In the genomic region with DNA sequence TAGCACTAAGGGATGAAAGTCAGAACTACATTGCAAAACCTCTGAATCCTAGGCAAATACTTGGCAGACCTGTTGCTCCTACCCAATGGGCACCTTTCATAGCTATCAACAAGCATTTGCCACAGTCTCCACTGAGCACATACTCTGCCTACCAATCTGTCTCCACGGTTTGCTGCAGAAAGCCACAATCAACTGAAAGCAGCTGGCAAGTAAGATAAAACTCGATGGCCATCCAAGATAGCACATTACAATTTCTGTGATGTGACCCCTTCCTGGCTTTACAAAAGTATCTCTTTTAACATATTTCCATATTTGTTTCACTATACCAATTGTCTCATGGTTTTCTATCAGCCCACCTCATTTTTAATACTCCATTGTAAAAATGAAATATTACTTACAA, we compare ENCODE assay signal across 24 cellular contexts.
"Had no signal": no experiment of that assay in that cellular context is flagged by ENCODE, and none has a peak within 500 bp of the region (broad histone marks: within the 10 kb centered on the region; RNA-seq: fewer than 3 reads in every experiment).

No MANE protein-coding gene starts in this region.

- DNase-seq: activated B cell treated with CpG ODN at 0.5 μM for 24 hours; activated CD4-positive, alpha-beta memory T cell treated with anti-CD3 and anti-CD28 coated beads for 36 hours; activated CD4-positive, alpha-beta T cell treated with anti-CD3 and anti-CD28 coated beads, Interleukin-2, amount 10 ng/mL, durations not matched to agents 7 days and 5 days; activated CD8-positive, alpha-beta memory T cell treated with anti-CD3 and anti-CD28 coated beads for 24 hours; activated gamma-delta T cell; activated naive CD4-positive, alpha-beta T cell treated with anti-CD3 and anti-CD28 coated beads, Interleukin-2, amount 10 ng/mL, durations not matched to agents 7 days and 5 days; activated naive CD8-positive, alpha-beta T cell treated with anti-CD3 and anti-CD28 coated beads for 36 hours; activated T-cell treated with anti-CD3 and anti-CD28 coated beads, Interleukin-2, amount 50 U/mL, for 4 hours; brain microvascular endothelial cell; KG1; MV-4-11; NCI-H1092 treated with DMSO at 0.1 percent for 48 hours; NCI-H1436; NCI-H187 treated with DMSO at 0.1 percent for 48 hours; NCI-H2081 treated with DMSO at 0.1 percent for 48 hours; NCI-H446; NCI-H524; PC-3; SHP77 treated with DMSO at 0.1 percent for 48 hours; T-helper 17 cell; T-helper 9 cell had no signal

- H3K27ac Mint-ChIP-seq: activated B cell treated with CpG ODN at 0.5 μM for 24 hours; activated CD4-positive, alpha-beta memory T cell treated with anti-CD3 and anti-CD28 coated beads for 36 hours; activated CD4-positive, alpha-beta T cell treated with anti-CD3 and anti-CD28 coated beads, Interleukin-2, amount 10 ng/mL, durations not matched to agents 7 days and 5 days; activated naive CD4-positive, alpha-beta T cell treated with anti-CD3 and anti-CD28 coated beads, Interleukin-2, amount 10 ng/mL, durations not matched to agents 7 days and 5 days; activated naive CD8-positive, alpha-beta T cell treated with anti-CD3 and anti-CD28 coated beads for 36 hours; activated T-helper 17 cell treated with anti-CD3 and anti-CD28 coated beads, Interleukin-2, amount 50 U/mL, for 72 hours; T-helper 17 cell had no signal

- H3K36me3 ChIP-seq: brain microvascular endothelial cell, cardiac muscle cell had no signal

- H3K27me3 Mint-ChIP-seq: activated B cell treated with CpG ODN at 0.5 μM for 24 hours; activated CD4-positive, alpha-beta memory T cell treated with anti-CD3 and anti-CD28 coated beads for 36 hours; activated CD4-positive, alpha-beta T cell treated with anti-CD3 and anti-CD28 coated beads, Interleukin-2, amount 10 ng/mL, durations not matched to agents 7 days and 5 days; activated naive CD4-positive, alpha-beta T cell treated with anti-CD3 and anti-CD28 coated beads, Interleukin-2, amount 10 ng/mL, durations not matched to agents 7 days and 5 days; activated naive CD8-positive, alpha-beta T cell treated with anti-CD3 and anti-CD28 coated beads for 36 hours; activated T-helper 17 cell treated with anti-CD3 and anti-CD28 coated beads, Interleukin-2, amount 50 U/mL, for 72 hours; T-helper 17 cell had no signal

- H3K36me3 Mint-ChIP-seq: activated CD4-positive, alpha-beta memory T cell treated with anti-CD3 and anti-CD28 coated beads for 36 hours; activated naive CD4-positive, alpha-beta T cell treated with anti-CD3 and anti-CD28 coated beads, Interleukin-2, amount 10 ng/mL, durations not matched to agents 7 days and 5 days; activated naive CD8-positive, alpha-beta T cell treated with anti-CD3 and anti-CD28 coated beads for 36 hours had no signal

- H3K27me3 ChIP-seq: brain microvascular endothelial cell, cardiac muscle cell had no signal

- ATAC-seq: activated T-cell treated with anti-CD3 and anti-CD28 coated beads, Interleukin-2, amount 50 U/mL, for 4 hours; activated T-helper 17 cell treated with anti-CD3 and anti-CD28 coated beads, Interleukin-2, amount 50 U/mL, for 72 hours; PC-3; T-helper 17 cell had no signal

- H3K4me3 Mint-ChIP-seq: activated B cell treated with CpG ODN at 0.5 μM for 24 hours; activated CD4-positive, alpha-beta memory T cell treated with anti-CD3 and anti-CD28 coated beads for 36 hours; activated CD4-positive, alpha-beta T cell treated with anti-CD3 and anti-CD28 coated beads, Interleukin-2, amount 10 ng/mL, durations not matched to agents 7 days and 5 days; activated naive CD4-positive, alpha-beta T cell treated with anti-CD3 and anti-CD28 coated beads, Interleukin-2, amount 10 ng/mL, durations not matched to agents 7 days and 5 days; activated naive CD8-positive, alpha-beta T cell treated with anti-CD3 and anti-CD28 coated beads for 36 hours; activated T-cell treated with anti-CD3 and anti-CD28 coated beads, Interleukin-2, amount 50 U/mL, for 4 hours; activated T-helper 17 cell treated with anti-CD3 and anti-CD28 coated beads, Interleukin-2, amount 50 U/mL, for 72 hours; T-helper 17 cell had no signal

- FAIRE-seq: RCC 7860 had no signal

- H3K27ac ChIP-seq: brain microvascular endothelial cell, cardiac muscle cell had no signal

- H3K4me3 ChIP-seq: cardiac muscle cell had no signal

- H3K4me1 Mint-ChIP-seq: activated B cell treated with CpG ODN at 0.5 μM for 24 hours; activated CD4-positive, alpha-beta T cell treated with anti-CD3 and anti-CD28 coated beads, Interleukin-2, amount 10 ng/mL, durations not matched to agents 7 days and 5 days; activated naive CD4-positive, alpha-beta T cell treated with anti-CD3 and anti-CD28 coated beads, Interleukin-2, amount 10 ng/mL, durations not matched to agents 7 days and 5 days; activated naive CD8-positive, alpha-beta T cell treated with anti-CD3 and anti-CD28 coated beads for 36 hours; activated T-helper 17 cell treated with anti-CD3 and anti-CD28 coated beads, Interleukin-2, amount 50 U/mL, for 72 hours; T-helper 17 cell had no signal

- H3K9me3 Mint-ChIP-seq: activated CD4-positive, alpha-beta memory T cell treated with anti-CD3 and anti-CD28 coated beads for 36 hours; activated CD4-positive, alpha-beta T cell treated with anti-CD3 and anti-CD28 coated beads, Interleukin-2, amount 10 ng/mL, durations not matched to agents 7 days and 5 days; activated naive CD8-positive, alpha-beta T cell treated with anti-CD3 and anti-CD28 coated beads for 36 hours; activated T-cell treated with anti-CD3 and anti-CD28 coated beads, Interleukin-2, amount 50 U/mL, for 4 hours had no signal
